11 cellular contexts compared by ENCODE assay signal in genomic region chr19:38467541-38468525, GRCh38. TPM values are rescaled to one million over a fixed set of nuclear protein-coding genes. Genes with fewer than 3 reads are reported as not detected.
"Had no signal": no experiment of that assay in that cellular context is flagged by ENCODE, and none has a peak within 500 bp of the region (broad histone marks: within the 10 kb centered on the region; RNA-seq: fewer than 3 reads in every experiment).

No MANE protein-coding gene starts in this region.

- FAIRE-seq: H1, H54 had no signal

- H3K9me3 Mint-ChIP-seq: H9, IgD-negative memory B cell had no signal

- H3K27ac ChIP-seq: GM23248, KMS-11 had no signal

- DNase-seq: GM23248, H9, HCEC 1CT, HFFc6, Karpas-422, KBM-7 had no signal

- H2AFZ ChIP-seq: GM23248 had no signal

- H3K9ac ChIP-seq: GM23248, KMS-11 had no signal

- H3K4me3 Mint-ChIP-seq: H9, HFFc6, IgD-negative memory B cell had no signal

- H3K4me2 ChIP-seq: KMS-11 had no signal

- H3K4me1 Mint-ChIP-seq: IgD-negative memory B cell had no signal

- H3K27ac Mint-ChIP-seq: HFFc6 had no signal

- H3K4me3 ChIP-seq: GM23248 had no signal

RNA-seq across cellular contexts. Expression of gene RYR1, which starts 34.3 kb away (rescaled TPM):
- total RNA-seq: HFFc6, HT-29 had no signal
- polyA plus RNA-seq: GM23248 had no signal

RNA-seq across cellular contexts. Expression of gene RASGRP4, which starts 41.8 kb away (rescaled TPM):
- total RNA-seq: GM23248, HFFc6, HT-29 had no signal
- polyA plus RNA-seq: GM23248 had no signal
